Comparison of ENCODE assay signal across 8 cellular contexts in genomic region chr3:108914774-108915641, GRCh38. TPM values are rescaled to one million over a fixed set of nuclear protein-coding genes. Genes with fewer than 3 reads are reported as not detected.
DNase-seq lines count a peak whose midpoint lies in the region; ATAC-seq and TF ChIP-seq lines count a peak whose summit lies in the region.

No MANE protein-coding gene starts in this region.

- CTCF ChIA-PET in IMR-90 (lab: Yijun Ruan, JAX) (interaction anchor here (0.6 to 1.9 kb wide), 8 partner anchors 9 to 426 kb away, joined by 3 to 13 read pairs (median 4); no protein-coding TSS in a partner anchor), OCI-LY7 (lab: Charles Lee; ENCODE audit: unreplicated experiment) (interaction anchor here (0.9 kb wide), 1 partner anchor 253 kb away, joined by 3 read pairs; no protein-coding TSS in a partner anchor)

- dilution Hi-C loops in IMR-90 (cut with HindIII; ENCODE audit: low sequenced_read_pairs, unreplicated experiment), result no loop called here

- no peak overlapping the region for H2AK9ac ChIP-seq in IMR-90 (replicated peaks; ENCODE audit: low read depth, low read length, poor library complexity)

- H3K9ac ChIP-seq in IMR-90 (ENCODE audit: low read depth, low read length), result no peak overlapping the region
- no peak overlapping the region for H3K9ac ChIP-seq in fibroblast of lung (ENCODE audit: insufficient read depth, low read length)

- H3K27me3 ChIP-seq in IMR-90 (ENCODE audit: control insufficient read depth, insufficient read depth, low read length), result no peaks in the 10 kb centered on the region
- H3K27me3 ChIP-seq in fibroblast of lung (ENCODE audit: control insufficient read depth, insufficient read depth, low read length), result no peaks in the 10 kb centered on the region
- H3K27me3 ChIP-seq in tibial artery, result peaks cover 0 to 2% of the 10 kb centered on the region in 2 donors

- H2AFZ ChIP-seq in IMR-90 (replicated peaks; ENCODE audit: low read length, poor library complexity) (no peak overlapping the region), OCI-LY7 (ENCODE audit: low read length) (no peak overlapping the region), fibroblast of lung (ENCODE audit: low read length) (no peak overlapping the region)

- H2BK20ac ChIP-seq in IMR-90 (ENCODE audit: low read depth, low read length), result no peak overlapping the region

- 0% methylated on average over 1 of the region's 6 CpGs; no CpG with 5 or more reads in 1 of the 2 experiments for WGBS in IMR-90 (ENCODE audit: extremely low coverage in 2 of 2, insufficient read length in 1 of 2), 2 experiments

- no peaks in the 10 kb centered on the region for H3K79me1 ChIP-seq in IMR-90 (ENCODE audit: low read depth in 1 of 2, low read length in 2 of 2)

- H2BK15ac ChIP-seq in IMR-90 (ENCODE audit: low read depth, low read length), result no peak overlapping the region

- TF ChIP-seq RAD21 in IMR-90 (IDR thresholded peaks at IDR 0.05; ENCODE audit: low read length), result peak; percentile 78

- H3K18ac ChIP-seq in IMR-90 (ENCODE audit: low read depth, low read length), result no peak overlapping the region

- no peak overlapping the region for H2BK120ac ChIP-seq in IMR-90 (ENCODE audit: low read depth, low read length)

- H3K9me1 ChIP-seq in IMR-90 (ENCODE audit: insufficient read depth, low read length), result no peaks in the 10 kb centered on the region

- H3K4ac ChIP-seq in IMR-90 (ENCODE audit: low read depth, low read length), result no peak overlapping the region

- ATAC-seq in GM21619 (IDR thresholded peaks at IDR 0.05; ENCODE audit: unreplicated experiment) (peak; percentile 93), IMR-90 (ENCODE audit: low read depth) (peak; percentile 85)

- TF ChIP-seq POLR2A in IMR-90 (IDR thresholded peaks at IDR 0.05; ENCODE audit: low read depth, low read length), result no peak

- no peak overlapping the region for H3K23ac ChIP-seq in IMR-90 (ENCODE audit: low read depth, low read length)

- H3K27ac ChIP-seq in IMR-90 (ENCODE audit: insufficient read depth, low read length) (no peak overlapping the region), OCI-LY7 (ENCODE audit: low read depth, low read length, poor library complexity, severe bottlenecking) (no peak overlapping the region), fibroblast of lung (ENCODE audit: insufficient read depth, low read length) (no peak overlapping the region), tibial artery (no peak overlapping the region)

- H3K9me3 ChIP-seq in IMR-90 (ENCODE audit: control insufficient read depth, insufficient read depth, low read length) (no peaks in the 10 kb centered on the region), OCI-LY7 (ENCODE audit: low read length) (no peaks in the 10 kb centered on the region), fibroblast of lung (ENCODE audit: control insufficient read depth, insufficient read depth, low read depth, low read length) (no peaks in the 10 kb centered on the region), tibial artery (no peaks in the 10 kb centered on the region)

- intact Hi-C loops in IMR-90 (cut with micrococcal nuclease) (loop anchor here (1.0 to 5.0 kb wide), 3 partner anchors 167 to 426 kb away; no protein-coding TSS in a partner anchor), OCI-LY7 (cut with micrococcal nuclease; ENCODE audit: unreplicated experiment) (loop anchor here (1.0 kb wide), 2 partner anchors 253 to 426 kb away; no protein-coding TSS in a partner anchor), tibial artery (cut with DNase I; ENCODE audit: low total_unique reads) (loop anchor here (10.0 kb wide), 1 partner anchor 250 kb away; no protein-coding TSS in a partner anchor)

- H3K14ac ChIP-seq in IMR-90 (replicated peaks; ENCODE audit: low read depth, low read length), result no peak overlapping the region

- H3K9me2 ChIP-seq in OCI-LY7 (ENCODE audit: insufficient read depth, low read length), result no peaks in the 10 kb centered on the region

- H4K8ac ChIP-seq in IMR-90 (ENCODE audit: low read depth in 2 of 2, low read length in 2 of 2), result no peak overlapping the region

- no peaks in the 10 kb centered on the region for H4K20me1 ChIP-seq in IMR-90 (ENCODE audit: insufficient read depth, low read length)
- H4K20me1 ChIP-seq in OCI-LY7 (ENCODE audit: insufficient read depth, low read length), result no peaks in the 10 kb centered on the region
- H4K20me1 ChIP-seq in fibroblast of lung (ENCODE audit: control insufficient read depth, extremely low read depth, insufficient read depth, low read length), result no peaks in the 10 kb centered on the region

- H2AK5ac ChIP-seq in IMR-90 (ENCODE audit: low read depth, low read length), result no peak overlapping the region

- H3K4me1 ChIP-seq in IMR-90 (ENCODE audit: control insufficient read depth, insufficient read depth, low read length), result no peaks in the 10 kb centered on the region
- no peaks in the 10 kb centered on the region for H3K4me1 ChIP-seq in OCI-LY7 (ENCODE audit: insufficient read depth, low read length, poor library complexity, severe bottlenecking)
- H3K4me1 ChIP-seq in fibroblast of lung (ENCODE audit: control insufficient read depth, extremely low read depth, insufficient read depth, low read length), result no peaks in the 10 kb centered on the region
- H3K4me1 ChIP-seq in tibial artery, result peaks cover 0 to 2% (median 0%) of the 10 kb centered on the region in 4 donors

- TF ChIP-seq CTCF in IMR-90 (conservative IDR thresholded peaks at IDR 0.05; ENCODE audit: low read depth, low read length) (peak; percentile 80), OCI-LY7 (conservative IDR thresholded peaks at IDR 0.05; ENCODE audit: low read length) (peak; percentile 91), fibroblast of lung (conservative IDR thresholded peaks at IDR 0.05 in 1 of 2, IDR thresholded peaks at IDR 0.05 in 1 of 2; ENCODE audit: low read depth in 1 of 2, low read length in 2 of 2) (peak; percentile 93 to 94), tibial artery (IDR thresholded peaks at IDR 0.05) (peak; percentile 53 to 58)

- POLR2A ChIA-PET in IMR-90 (lab: Charles Lee; ENCODE audit: unreplicated experiment), result no interaction called here
- POLR2A ChIA-PET in OCI-LY7 (lab: Charles Lee), result interaction anchor here (0.6 to 0.7 kb wide), 2 partner anchors 73 to 241 kb away, joined by 3 to 4 read pairs; no protein-coding TSS in a partner anchor

- no peak overlapping the region for H4K91ac ChIP-seq in IMR-90 (ENCODE audit: insufficient read depth, low read depth, low read length)

- no peaks in the 10 kb centered on the region for H3K79me2 ChIP-seq in OCI-LY7 (ENCODE audit: insufficient read depth, low read depth, low read length)
- no peaks in the 10 kb centered on the region for H3K79me2 ChIP-seq in fibroblast of lung (ENCODE audit: control insufficient read depth, insufficient read depth, low read length)

- BruUV-seq in IMR-90 (replicated peaks; lab: Mats Ljungman, UMichigan) (no TSS peak), OCI-LY7 (replicated peaks; lab: Mats Ljungman, UMichigan) (no TSS peak)

- no peak overlapping the region for H4K5ac ChIP-seq in IMR-90 (ENCODE audit: low read depth, low read length)

- H3K36me3 ChIP-seq in IMR-90 (ENCODE audit: control insufficient read depth, insufficient read depth, low read length), result no peaks in the 10 kb centered on the region
- H3K36me3 ChIP-seq in OCI-LY7 (ENCODE audit: insufficient read depth, low read length), result no peaks in the 10 kb centered on the region
- no peaks in the 10 kb centered on the region for H3K36me3 ChIP-seq in fibroblast of lung (ENCODE audit: control insufficient read depth, insufficient read depth, low read length)
- H3K36me3 ChIP-seq in tibial artery, result no peaks in the 10 kb centered on the region

- no peak overlapping the region for H2BK5ac ChIP-seq in IMR-90 (ENCODE audit: low read depth, low read length, poor library complexity, severe bottlenecking)

- peak; percentile 55 for DNase-seq in Daoy (ENCODE audit: low read depth)
- DNase-seq in IMR-90, result peak; percentile 63
- peak; percentile 56 for DNase-seq in OCI-LY7 (ENCODE audit: low spot score)
- DNase-seq in activated T-cell treated with anti-CD3 and anti-CD28 coated beads for 48 hours (ENCODE audit: low read depth), result peak; percentile 39
- peak; percentile 61 to 66 for DNase-seq in fibroblast of lung (ENCODE audit: low read depth in 2 of 2)
- DNase-seq in nucleus accumbens (lab: John Stamatoyannopoulos, UW), result peak in 39 of 56 donors; percentile 1 to 63 (median 16)
- DNase-seq in tibial artery, result peak in 1 of 2 donors; percentile 23

- H3K4me2 ChIP-seq in IMR-90 (ENCODE audit: low read depth, low read length) (no peak overlapping the region), OCI-LY7 (ENCODE audit: low read length) (no peak overlapping the region), fibroblast of lung (ENCODE audit: extremely low read depth, insufficient read depth, low read length) (no peak overlapping the region)

- in situ Hi-C loops in IMR-90 (cut with MboI; ENCODE audit: low sequenced_read_pairs), result loop anchor here (5.0 to 10.0 kb wide), 2 partner anchors 253 to 420 kb away; no protein-coding TSS in a partner anchor

- H3K4me3 ChIP-seq in IMR-90 (ENCODE audit: insufficient read depth, low read depth, low read length) (no peak overlapping the region), OCI-LY7 (ENCODE audit: low read depth, low read length, poor library complexity, severe bottlenecking) (no peak overlapping the region), fibroblast of lung (replicated peaks in 1 of 4; ENCODE audit: control extremely low read depth in 1 of 4, insufficient read depth in 1 of 4, low read depth in 3 of 4, low read length in 4 of 4) (no peak overlapping the region), tibial artery (no peak overlapping the region)

- H3K56ac ChIP-seq in IMR-90 (ENCODE audit: extremely low read depth, insufficient read depth, low read length), result no peak overlapping the region

TF ChIP-seq in IMR-90, 13 proteins besides CTCF, POLR2A, EP300 and RAD21:
- TF ChIP-seq RFX5 (IDR thresholded peaks at IDR 0.05; ENCODE audit: low read depth, low read length), result no peak
- peak; percentile 83 for TF ChIP-seq SMC3 (IDR thresholded peaks at IDR 0.05; ENCODE audit: low read depth, low read length)

RNA-seq across cellular contexts. Expression of gene GUCA1C, which starts 38.7 kb away (rescaled TPM):
- total RNA-seq in Daoy (2014; rRNA removed; shearing (Covaris generic)), result not detected in 2 replicates
- total RNA-seq in IMR-90 (2012; rRNA removed) (not detected in 2 replicates), OCI-LY7 (2022) (not detected in 2 replicates), fibroblast of lung (not detected in 2 replicates)
- polyA plus RNA-seq in IMR-90 (2012; rRNA removed) (not detected in 2 replicates), fibroblast of lung (not detected in 2 replicates)
- not detected in 2 replicates for polyA plus RNA-seq in IMR-90 (2012; cell fraction: cytosol; rRNA removed)
- not detected in 2 replicates for polyA plus RNA-seq in IMR-90 (2012; cell fraction: nucleus; rRNA removed; ENCODE audit: low replicate concordance)
- total RNA-seq in OCI-LY7 (2014; rRNA removed; shearing (Covaris generic)), result not detected in 2 replicates
- not detected in 2 replicates for polyA plus RNA-seq in fibroblast of lung (2012)
- polyA minus RNA-seq in fibroblast of lung (ENCODE audit: low replicate concordance), result not detected in 2 replicates
